Comparison of ENCODE assay signal across 28 cellular contexts in genomic region chr18:67380867-67381266, GRCh38.
"Had no signal": no experiment of that assay in that cellular context is flagged by ENCODE, and none has a peak within 500 bp of the region (broad histone marks: within the 10 kb centered on the region; RNA-seq: fewer than 3 reads in every experiment).

No MANE protein-coding gene starts in this region.

- H3K4me3 ChIP-seq: body of pancreas, breast epithelium, MG63, SJCRH30, SK-N-MC had no signal

- H3K36me3 ChIP-seq: breast epithelium, MG63, SJCRH30 had no signal

- ATAC-seq: activated CD4-positive, alpha-beta T cell treated with anti-CD3 and anti-CD28 coated beads for 36 hours; activated CD4-positive, CD25-positive, alpha-beta regulatory T cell treated with anti-CD3 and anti-CD28 coated beads, Interleukin-2, amount 50 U/mL, for 24 hours; activated CD8-positive, alpha-beta T cell treated with anti-CD3 and anti-CD28 coated beads, Interleukin-2, amount 10 ng/mL, durations not matched to agents 7 days and 5 days; body of pancreas had no signal

- H3K4me1 ChIP-seq: body of pancreas, breast epithelium, SJCRH30 had no signal

- DNase-seq: activated CD4-positive, alpha-beta T cell treated with anti-CD3 and anti-CD28 coated beads for 36 hours; activated CD4-positive, alpha-beta T cell treated with anti-CD3 and anti-CD28 coated beads, Interleukin-2, amount 10 ng/mL, durations not matched to agents 7 days and 5 days; activated CD4-positive, alpha-beta T cell treated with anti-CD3 and anti-CD28 coated beads, Interleukin-2, amount 50 U/mL, for 48 hours; activated CD8-positive, alpha-beta T cell treated with anti-CD3 and anti-CD28 coated beads, Interleukin-2, amount 10 ng/mL, durations not matched to agents 7 days and 5 days; activated gamma-delta T cell; activated naive CD4-positive, alpha-beta T cell treated with Interleukin-2 at 50 U/mL for 16 hours; activated naive CD8-positive, alpha-beta T cell treated with anti-CD3 and anti-CD28 coated beads, Interleukin-2, amount 10 ng/mL, durations not matched to agents 7 days and 5 days; activated T-cell treated with anti-CD3 and anti-CD28 coated beads, Interleukin-2, amount 50 U/mL, for 24 hours; body of pancreas; Karpas-422; KBM-7; MG63; NCI-H1105; NCI-H1417 treated with DMSO at 0.1 percent for 48 hours; NCI-H187 treated with DMSO at 0.1 percent for 48 hours; NCI-H2081; NCI-H2171 treated with DMSO at 0.1 percent for 48 hours; NCI-H226; NCI-H526; NCI-H748 treated with DMSO at 0.1 percent for 48 hours; OCI-M1; SHP77; SJCRH30 had no signal

- H3K9me3 ChIP-seq: body of pancreas, breast epithelium, MG63, SJCRH30 had no signal

- H3K27ac ChIP-seq: body of pancreas, breast epithelium, SJCRH30, SK-N-MC had no signal

- H3K27me3 ChIP-seq: body of pancreas, breast epithelium, MG63, SJCRH30 had no signal

- FAIRE-seq: astrocyte, TTC549 had no signal
